ENCODE assay signal across 10 cellular contexts in the genomic region with DNA sequence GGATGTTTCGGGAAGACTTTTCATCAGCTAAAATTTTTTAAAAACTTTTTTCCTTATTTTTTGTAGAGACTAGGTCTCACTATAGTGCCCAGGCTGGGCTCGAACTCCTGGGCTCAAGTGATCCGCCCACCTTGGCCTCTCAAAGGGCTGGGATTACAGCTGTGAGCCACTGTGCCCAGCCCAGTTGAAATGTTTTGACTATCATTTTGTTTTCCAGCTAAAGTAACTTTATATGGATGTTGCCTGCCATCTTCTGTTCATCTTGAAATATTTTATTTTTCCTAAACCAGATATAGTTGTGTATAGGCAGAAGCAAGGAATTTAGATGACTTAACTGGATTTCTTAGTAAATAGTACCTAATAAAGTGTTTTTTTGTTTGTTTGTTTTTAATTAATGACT. TPM values are rescaled to one million over a fixed set of nuclear protein-coding genes. Genes with fewer than 3 reads are reported as not detected.
A peak's percentile ranks its signal among the peaks of the same experiment; 100 is the strongest.
DNase-seq lines count a peak whose midpoint lies in the region; ATAC-seq, FAIRE-seq and TF ChIP-seq lines count a peak whose summit lies in the region.
"Had no signal": no experiment of that assay in that cellular context is flagged by ENCODE, and none has a peak within 500 bp of the region (broad histone marks: within the 10 kb centered on the region; RNA-seq: fewer than 3 reads in every experiment).

No MANE protein-coding gene starts in this region.

- TF ChIP-seq POLR2A in HepG2 (IDR thresholded peaks at IDR 0.05; ENCODE audit: insufficient read depth in 1 of 2, low read depth in 2 of 2, low read length in 2 of 2): no peak

- H3K4me3 Mint-ChIP-seq in activated CD4-positive, alpha-beta T cell treated with anti-CD3 and anti-CD28 coated beads, Interleukin-2, amount 10 ng/mL, durations not matched to agents 7 days and 5 days: no peak overlapping the region
- no peak overlapping the region for H3K4me3 Mint-ChIP-seq in T-cell
- H3K4me3 Mint-ChIP-seq: naive thymus-derived CD4-positive, alpha-beta T cell had no signal

- no peak overlapping the region for H3K9ac ChIP-seq in HepG2 (ENCODE audit: insufficient read depth, low read depth, low read length)

- no peak overlapping the region for H3K4me2 ChIP-seq in HepG2 (ENCODE audit: low read depth, low read length)

- H3K36me3 Mint-ChIP-seq in activated CD4-positive, alpha-beta T cell treated with anti-CD3 and anti-CD28 coated beads, Interleukin-2, amount 10 ng/mL, durations not matched to agents 7 days and 5 days (ENCODE audit: low read depth): no peaks in the 10 kb centered on the region
- H3K36me3 Mint-ChIP-seq in T-cell: peaks cover 16% of the 10 kb centered on the region

- POLR2A ChIA-PET in HepG2 (lab: Yijun Ruan, JAX): no interaction called here
- POLR2A ChIA-PET in activated CD4-positive, alpha-beta T cell treated with anti-CD3 and anti-CD28 coated beads, Interleukin-2, amount 10 ng/mL, durations not matched to agents 7 days and 5 days (lab: Charles Lee): no interaction called here
- POLR2A ChIA-PET in T-cell (lab: Charles Lee): no interaction called here

- H3K27ac ChIP-seq in HepG2 (ENCODE audit: extremely low read length, insufficient read depth, low read length): no peak overlapping the region

- WGBS in HepG2 (ENCODE audit: low lambda C conversion rate): 92% methylated on average over 3 of the region's 3 CpGs

- no peaks in the 10 kb centered on the region for H3K9me3 Mint-ChIP-seq in activated CD4-positive, alpha-beta T cell treated with anti-CD3 and anti-CD28 coated beads, Interleukin-2, amount 10 ng/mL, durations not matched to agents 7 days and 5 days
- no peaks in the 10 kb centered on the region for H3K9me3 Mint-ChIP-seq in T-cell
- H3K9me3 Mint-ChIP-seq: naive thymus-derived CD4-positive, alpha-beta T cell had no signal

- intact Hi-C loops in HepG2 (cut with micrococcal nuclease; ENCODE audit: unreplicated experiment): no loop called here

- in situ Hi-C loops in HepG2 (cut with HindIII; ENCODE audit: extremely low pct_ligation_motif_present, low pct_unique_long_range_greater_than_20kb): no loop called here

- H3K27me3 ChIP-seq in HepG2 (ENCODE audit: control insufficient read depth in 1 of 2, insufficient read depth in 2 of 2, low read length in 2 of 2): no peaks in the 10 kb centered on the region

- H4K20me1 ChIP-seq in HepG2 (ENCODE audit: insufficient read depth, low read length): no peaks in the 10 kb centered on the region

- no peaks in the 10 kb centered on the region for H3K9me3 ChIP-seq in HepG2 (ENCODE audit: low read length)

- H3K79me2 ChIP-seq in HepG2 (ENCODE audit: insufficient read depth, low read length): no peaks in the 10 kb centered on the region

- ATAC-seq in HepG2 (no peak), HG02678 (IDR thresholded peaks at IDR 0.05; ENCODE audit: unreplicated experiment) (no peak), HG02759 (IDR thresholded peaks at IDR 0.05; ENCODE audit: unreplicated experiment) (no peak), T-cell (replicated peaks in 1 of 4) (no peak)
- ATAC-seq: naive thymus-derived CD4-positive, alpha-beta T cell had no signal

- no peaks in the 10 kb centered on the region for H3K4me1 ChIP-seq in HepG2 (ENCODE audit: insufficient read depth, low read length)

- DNase-seq in LHCN-M2 (ENCODE audit: low read depth) (peak; percentile 65), choroid plexus epithelial cell (ENCODE audit: low read depth) (peak; percentile 81), HepG2 (ENCODE audit: low spot score) (no peak), T-cell (no peak)
- no peak for DNase-seq in activated CD4-positive, alpha-beta T cell treated with anti-CD3 and anti-CD28 coated beads, Interleukin-2, amount 10 ng/mL, durations not matched to agents 7 days and 5 days
- DNase-seq: DND-41 had no signal

- H3K4me3 ChIP-seq in choroid plexus epithelial cell (ENCODE audit: low read depth, low read length): no peak overlapping the region
- H3K4me3 ChIP-seq in HepG2 (replicated peaks in 1 of 3; ENCODE audit: insufficient read depth in 1 of 3, low read depth in 2 of 3, low read length in 3 of 3): no peak overlapping the region

- TF ChIP-seq CTCF in choroid plexus epithelial cell (conservative IDR thresholded peaks at IDR 0.05; ENCODE audit: low read depth, low read length): peak; percentile 35
- no peak for TF ChIP-seq CTCF in HepG2 (CRISPR knock-in tag; IDR thresholded peaks at IDR 0.05)

- peaks cover 3% of the 10 kb centered on the region for H3K4me1 Mint-ChIP-seq in activated CD4-positive, alpha-beta T cell treated with anti-CD3 and anti-CD28 coated beads, Interleukin-2, amount 10 ng/mL, durations not matched to agents 7 days and 5 days
- peaks cover 0 to 9% (median under 1%) of the 10 kb centered on the region in 3 donors for H3K4me1 Mint-ChIP-seq in T-cell

- H3K27ac Mint-ChIP-seq in activated CD4-positive, alpha-beta T cell treated with anti-CD3 and anti-CD28 coated beads, Interleukin-2, amount 10 ng/mL, durations not matched to agents 7 days and 5 days: no peak overlapping the region
- no peak overlapping the region for H3K27ac Mint-ChIP-seq in T-cell

- no peak for TF ChIP-seq RAD21 in HepG2 (CRISPR knock-in tag; IDR thresholded peaks at IDR 0.05)

- no TSS peak for BruUV-seq in HepG2 (replicated peaks; lab: Mats Ljungman, UMichigan)

- TF ChIP-seq EP300 in HepG2 (IDR thresholded peaks at IDR 0.05; ENCODE audit: low read depth in 2 of 2, low read length in 2 of 2): no peak
- TF ChIP-seq EP300 in HepG2 (CRISPR knock-in tag; IDR thresholded peaks at IDR 0.05; ENCODE audit: borderline replicate concordance): no peak

- CTCF ChIA-PET in HepG2 (lab: Yijun Ruan, JAX; ENCODE audit: low intra/inter-chr PET ratio, low total read pairs): no interaction called here
- CTCF ChIA-PET in activated CD4-positive, alpha-beta T cell treated with anti-CD3 and anti-CD28 coated beads, Interleukin-2, amount 10 ng/mL, durations not matched to agents 7 days and 5 days (lab: Charles Lee): interaction anchor here (1.3 to 1.6 kb wide), 2 partner anchors 21 to 150 kb away, joined by 3 to 4 read pairs; no protein-coding TSS in a partner anchor
- CTCF ChIA-PET in T-cell (lab: Charles Lee): interaction anchor here (0.6 to 1.6 kb wide), 7 partner anchors 18 to 1205 kb away, joined by 3 to 16 read pairs (median 4); no protein-coding TSS in a partner anchor

- FAIRE-seq in A204.1 (lab: Jason Lieb, UNC): peak; percentile 99
- FAIRE-seq in HepG2 (lab: Jason Lieb, UNC): no peak

- H2AFZ ChIP-seq in HepG2 (ENCODE audit: low read length): no peak overlapping the region

- H3K36me3 ChIP-seq in HepG2 (replicated peaks in 1 of 2; ENCODE audit: control insufficient read depth in 1 of 2, insufficient read depth in 2 of 2, low read length in 2 of 2): no peaks in the 10 kb centered on the region

- H3K27me3 Mint-ChIP-seq in activated CD4-positive, alpha-beta T cell treated with anti-CD3 and anti-CD28 coated beads, Interleukin-2, amount 10 ng/mL, durations not matched to agents 7 days and 5 days: no peaks in the 10 kb centered on the region
- no peaks in the 10 kb centered on the region for H3K27me3 Mint-ChIP-seq in T-cell
- H3K27me3 Mint-ChIP-seq: naive thymus-derived CD4-positive, alpha-beta T cell had no signal

RNA-seq across cellular contexts. Expression of gene CAB39L, which starts 7.0 kb away (rescaled TPM):
- total RNA-seq in LHCN-M2 (2014; rRNA removed) (8.2 and 8.4 TPM in 2 replicates), HepG2 (2016; rRNA removed; fragmentation: Illumina TruSeq; extraction: Trizol) (6.1 and 8.3 TPM in 2 replicates), T-cell (1 to 10 TPM; 3.4 to 5.9 (median 5.0) TPM)
- polyA plus RNA-seq in LHCN-M2 (2012): 3.9 TPM
- 2.2 TPM in 2 replicates for total RNA-seq in HepG2 (2016; cell fraction: cytosol; rRNA removed; fragmentation: Illumina TruSeq; extraction: Trizol; ENCODE audit: low read depth)
- total RNA-seq in HepG2 (2016; cell fraction: insoluble cytoplasmic fraction; rRNA removed; fragmentation: Illumina TruSeq; extraction: Trizol): 5.6 and 8.5 TPM in 2 replicates
- 6.0 and 6.4 TPM in 2 replicates for total RNA-seq in HepG2 (2016; cell fraction: membrane; rRNA removed; fragmentation: Illumina TruSeq; extraction: Trizol)
- total RNA-seq in HepG2 (2016; cell fraction: nucleus; rRNA removed; fragmentation: Illumina TruSeq; extraction: Trizol): 3.9 and 4.0 TPM in 2 replicates
- polyA plus RNA-seq in HepG2 (2011; rRNA removed): 2.2 and 3.1 TPM in 2 replicates
- 1.7 and 2.4 TPM in 2 replicates for polyA plus RNA-seq in HepG2 (2011; cell fraction: cytosol; rRNA removed)
- polyA plus RNA-seq in HepG2 (2011; cell fraction: nucleus; rRNA removed): 1.00 and 1.1 TPM in 2 replicates
- polyA plus RNA-seq in HepG2 (2012): 2.9 and 3.9 TPM in 2 replicates
- 1.5 and 2.1 TPM in 2 replicates for polyA plus RNA-seq in HepG2 (2016; cell fraction: cytosol; fragmentation: Illumina TruSeq; extraction: Trizol; ENCODE audit: low read depth)
- polyA plus RNA-seq in HepG2 (2016; cell fraction: insoluble cytoplasmic fraction; fragmentation: Illumina TruSeq; extraction: Trizol; ENCODE audit: low read depth): 7.8 and 8.2 TPM in 2 replicates
- 4.1 and 4.4 TPM in 2 replicates for polyA plus RNA-seq in HepG2 (2016; cell fraction: membrane; fragmentation: Illumina TruSeq; extraction: Trizol; ENCODE audit: low read depth)
- polyA plus RNA-seq in HepG2 (2016; cell fraction: nucleus; fragmentation: Illumina TruSeq; extraction: Trizol; ENCODE audit: insufficient read depth, low read depth): 3.4 and 4.1 TPM in 2 replicates
- polyA minus RNA-seq in HepG2 (2011; rRNA and poly(A)+ RNA removed; ENCODE audit: low replicate concordance): 1.5 and 4.9 TPM in 2 replicates
- 2.0 and 3.7 TPM in 2 replicates for polyA minus RNA-seq in HepG2 (2011; cell fraction: cytosol; rRNA and poly(A)+ RNA removed)
- polyA minus RNA-seq in HepG2 (2011; cell fraction: nucleus; rRNA and poly(A)+ RNA removed): 4.4 and 4.5 TPM in 2 replicates
- total RNA-seq in activated CD4-positive, alpha-beta T cell treated with anti-CD3 and anti-CD28 coated beads, Interleukin-2, amount 10 ng/mL, durations not matched to agents 7 days and 5 days: 1 to 10 TPM; 3.1 to 3.5 TPM

RNA-seq across cellular contexts. Expression of gene SETDB2, which starts 7.2 kb away (rescaled TPM):
- 5.9 and 6.2 TPM in 2 replicates for total RNA-seq in LHCN-M2 (2014; rRNA removed)
- polyA plus RNA-seq in LHCN-M2 (2012): 1.3 TPM
- total RNA-seq in HepG2 (2016; rRNA removed; fragmentation: Illumina TruSeq; extraction: Trizol): 8.7 and 9.5 TPM in 2 replicates
- total RNA-seq in HepG2 (2016; cell fraction: cytosol; rRNA removed; fragmentation: Illumina TruSeq; extraction: Trizol; ENCODE audit: low read depth): 6.9 and 7.8 TPM in 2 replicates
- 8.3 and 9.7 TPM in 2 replicates for total RNA-seq in HepG2 (2016; cell fraction: insoluble cytoplasmic fraction; rRNA removed; fragmentation: Illumina TruSeq; extraction: Trizol)
- total RNA-seq in HepG2 (2016; cell fraction: membrane; rRNA removed; fragmentation: Illumina TruSeq; extraction: Trizol): 8.2 and 9.2 TPM in 2 replicates
- total RNA-seq in HepG2 (2016; cell fraction: nucleus; rRNA removed; fragmentation: Illumina TruSeq; extraction: Trizol): 13.6 and 15.9 TPM in 2 replicates
- polyA plus RNA-seq in HepG2 (2011; rRNA removed): 6.1 and 8.1 TPM in 2 replicates
- polyA plus RNA-seq in HepG2 (2011; cell fraction: cytosol; rRNA removed): 2.2 and 3.0 TPM in 2 replicates
- 6.3 and 8.6 TPM in 2 replicates for polyA plus RNA-seq in HepG2 (2011; cell fraction: nucleus; rRNA removed)
- polyA plus RNA-seq in HepG2 (2012): 7.9 and 8.3 TPM in 2 replicates
- 1.1 and 2.0 TPM in 2 replicates for polyA plus RNA-seq in HepG2 (2016; cell fraction: cytosol; fragmentation: Illumina TruSeq; extraction: Trizol; ENCODE audit: low read depth)
- polyA plus RNA-seq in HepG2 (2016; cell fraction: insoluble cytoplasmic fraction; fragmentation: Illumina TruSeq; extraction: Trizol; ENCODE audit: low read depth): 7.2 and 7.5 TPM in 2 replicates
- polyA plus RNA-seq in HepG2 (2016; cell fraction: membrane; fragmentation: Illumina TruSeq; extraction: Trizol; ENCODE audit: low read depth): 3.4 TPM in 2 replicates
- 16.0 and 16.3 TPM in 2 replicates for polyA plus RNA-seq in HepG2 (2016; cell fraction: nucleus; fragmentation: Illumina TruSeq; extraction: Trizol; ENCODE audit: insufficient read depth, low read depth)
- 1.6 and 2.4 TPM in 2 replicates for polyA minus RNA-seq in HepG2 (2011; rRNA and poly(A)+ RNA removed; ENCODE audit: low replicate concordance)
- 5.6 and 6.7 TPM in 2 replicates for polyA minus RNA-seq in HepG2 (2011; cell fraction: cytosol; rRNA and poly(A)+ RNA removed)
- polyA minus RNA-seq in HepG2 (2011; cell fraction: nucleus; rRNA and poly(A)+ RNA removed): 23.7 and 25.6 TPM in 2 replicates
- 10 to 100 TPM; 15.6 to 18.7 TPM for total RNA-seq in activated CD4-positive, alpha-beta T cell treated with anti-CD3 and anti-CD28 coated beads, Interleukin-2, amount 10 ng/mL, durations not matched to agents 7 days and 5 days
- 10 to 100 TPM; 20.0 to 22.2 (median 21.1) TPM for total RNA-seq in T-cell

RNA-seq across cellular contexts. Expression of gene PHF11, which starts 58.9 kb away (rescaled TPM):
- total RNA-seq in LHCN-M2 (2014; rRNA removed) (16.4 and 18.3 TPM in 2 replicates), HepG2 (2016; rRNA removed; fragmentation: Illumina TruSeq; extraction: Trizol) (9.0 and 15.8 TPM in 2 replicates), T-cell (100 to 1,000 TPM in 3 of 5 donors, 10 to 100 TPM in 2; 94.0 to 119 (median 113) TPM)
- polyA plus RNA-seq in LHCN-M2 (2012): 21.2 TPM
- total RNA-seq in HepG2 (2016; cell fraction: cytosol; rRNA removed; fragmentation: Illumina TruSeq; extraction: Trizol; ENCODE audit: low read depth): 3.5 and 8.1 TPM in 2 replicates
- 9.8 and 12.7 TPM in 2 replicates for total RNA-seq in HepG2 (2016; cell fraction: insoluble cytoplasmic fraction; rRNA removed; fragmentation: Illumina TruSeq; extraction: Trizol)
- 9.7 and 10.0 TPM in 2 replicates for total RNA-seq in HepG2 (2016; cell fraction: membrane; rRNA removed; fragmentation: Illumina TruSeq; extraction: Trizol)
- total RNA-seq in HepG2 (2016; cell fraction: nucleus; rRNA removed; fragmentation: Illumina TruSeq; extraction: Trizol): 18.8 and 22.6 TPM in 2 replicates
- 17.5 and 22.0 TPM in 2 replicates for polyA plus RNA-seq in HepG2 (2011; rRNA removed)
- polyA plus RNA-seq in HepG2 (2011; cell fraction: cytosol; rRNA removed): 4.7 and 6.0 TPM in 2 replicates
- 36.1 and 40.1 TPM in 2 replicates for polyA plus RNA-seq in HepG2 (2011; cell fraction: nucleus; rRNA removed)
- 14.5 TPM in 2 replicates for polyA plus RNA-seq in HepG2 (2012)
- polyA plus RNA-seq in HepG2 (2016; cell fraction: cytosol; fragmentation: Illumina TruSeq; extraction: Trizol; ENCODE audit: low read depth): 5.2 and 6.8 TPM in 2 replicates
- polyA plus RNA-seq in HepG2 (2016; cell fraction: insoluble cytoplasmic fraction; fragmentation: Illumina TruSeq; extraction: Trizol; ENCODE audit: low read depth): 10.5 and 12.9 TPM in 2 replicates
- 7.1 and 7.3 TPM in 2 replicates for polyA plus RNA-seq in HepG2 (2016; cell fraction: membrane; fragmentation: Illumina TruSeq; extraction: Trizol; ENCODE audit: low read depth)
- 55.0 and 55.4 TPM in 2 replicates for polyA plus RNA-seq in HepG2 (2016; cell fraction: nucleus; fragmentation: Illumina TruSeq; extraction: Trizol; ENCODE audit: insufficient read depth, low read depth)
- 6.7 and 7.2 TPM in 2 replicates for polyA minus RNA-seq in HepG2 (2011; rRNA and poly(A)+ RNA removed; ENCODE audit: low replicate concordance)
- 3.6 and 5.0 TPM in 2 replicates for polyA minus RNA-seq in HepG2 (2011; cell fraction: cytosol; rRNA and poly(A)+ RNA removed)
- polyA minus RNA-seq in HepG2 (2011; cell fraction: nucleus; rRNA and poly(A)+ RNA removed): 23.8 and 26.6 TPM in 2 replicates
- total RNA-seq in activated CD4-positive, alpha-beta T cell treated with anti-CD3 and anti-CD28 coated beads, Interleukin-2, amount 10 ng/mL, durations not matched to agents 7 days and 5 days: 100 to 1,000 TPM; 130 to 144 TPM

Comparison
In these comparisons a context has a peak if more than half of its experiments do, and no peak if none do; other contexts are left out.
1. DNase-seq: peak in LHCN-M2 (single experiment) and choroid plexus epithelial cell (single experiment); none in HepG2 (single experiment), activated CD4-positive, alpha-beta T cell treated with anti-CD3 and anti-CD28 coated beads, Interleukin-2, amount 10 ng/mL, durations not matched to agents 7 days and 5 days (single experiment) and T-cell (0 of 34).